ENCODE assay signal across 8 cellular contexts in genomic region chr15:41585140-41586047, GRCh38. TPM values are rescaled to one million over a fixed set of nuclear protein-coding genes. Genes with fewer than 3 reads are reported as not detected.
DNase-seq lines count a peak whose midpoint lies in the region; ATAC-seq and TF ChIP-seq lines count a peak whose summit lies in the region.

No MANE protein-coding gene starts in this region.

- DNase-seq in GM04504 (ENCODE audit: low read depth) (peak; percentile 31), T-cell (peak in 17 of 34 experiments; percentile 1 to 29 (median 15)), iPS-NIHi7 (ENCODE audit: extremely low spot score) (peak; percentile 52)

- H3K9me3 Mint-ChIP-seq in T-cell (no peaks in the 10 kb centered on the region), brain (peaks cover 0 to 3% (median 0%) of the 10 kb centered on the region in 5 experiments)

- H3K4me1 Mint-ChIP-seq in T-cell = peaks cover 6 to 12% (median 9%) of the 10 kb centered on the region in 3 donors
- peaks cover 9% of the 10 kb centered on the region for H3K4me1 Mint-ChIP-seq in brain

- CTCF ChIA-PET in T-cell (lab: Charles Lee) = interaction anchor here in 1 of 2 donors (1.0 to 1.6 kb wide), 3 partner anchors 18 to 161 kb away, joined by 3 to 8 read pairs (median 4); no protein-coding TSS in a partner anchor

- H3K27me3 Mint-ChIP-seq in T-cell = peaks cover 27 to 41% of the 10 kb centered on the region in 2 donors
- peaks cover 10% of the 10 kb centered on the region for H3K27me3 Mint-ChIP-seq in brain

- H3K36me3 Mint-ChIP-seq in T-cell (no peaks in the 10 kb centered on the region), brain (no peaks in the 10 kb centered on the region)

- H3K4me3 Mint-ChIP-seq in T-cell = peak overlapping the region; percentile 66 to 74 (median 67)
- peak overlapping the region; percentile 42 to 79 (median 75) for H3K4me3 Mint-ChIP-seq in brain

- POLR2A ChIA-PET in T-cell (lab: Charles Lee) = no interaction called here

- H3K4me3 ChIP-seq in skin epidermis = peak overlapping the region in 6 of 7 experiments; percentile 21 to 50 (median 34)

- TF ChIP-seq CTCF in brain (conservative IDR thresholded peaks at IDR 0.05) = peak in 1 of 2 experiments; percentile 56

- peak overlapping the region in 17 of 21 experiments; percentile 4 to 78 (median 59) for H3K27ac ChIP-seq in skin epidermis

- H3K27ac Mint-ChIP-seq in T-cell = no peak overlapping the region
- peak overlapping the region in 1 of 5 experiments; percentile 80 for H3K27ac Mint-ChIP-seq in brain

- ATAC-seq in T-cell (replicated peaks in 1 of 4) (peak; percentile 54 to 76 (median 69)), HG02970 (IDR thresholded peaks at IDR 0.05; ENCODE audit: low FRiP score, unreplicated experiment) (no peak), GM18511 (IDR thresholded peaks at IDR 0.05; ENCODE audit: unreplicated experiment) (no peak), HG03097 (IDR thresholded peaks at IDR 0.05; ENCODE audit: low FRiP score, unreplicated experiment) (no peak)

RNA-seq across cellular contexts. Expression of gene TYRO3, which starts 26.4 kb away (rescaled TPM):
- 1 to 10 TPM in 1 of 5 donors, under 1 TPM in 3, not detected in 1; 0.62 to 1.5 (median 0.78) TPM for total RNA-seq in T-cell
- polyA plus RNA-seq in brain (ENCODE audit: insufficient read depth, low read depth, low replicate concordance) = 72.1 TPM

RNA-seq across cellular contexts. Expression of gene RPAP1, which starts 41.3 kb away (rescaled TPM):
- 10 to 100 TPM; 33.5 to 57.8 (median 53.2) TPM for total RNA-seq in T-cell
- 22.6 TPM for polyA plus RNA-seq in brain (ENCODE audit: insufficient read depth, low read depth, low replicate concordance)

Comparison
In these comparisons a context has a peak if more than half of its experiments do, and no peak if none do; other contexts are left out.
1. ATAC-seq: peak in T-cell (4 of 4); none in HG02970 (single experiment), GM18511 (single experiment) and HG03097 (single experiment).